Comparison of ENCODE assay signal across 10 cellular contexts in genomic region chr17:45172232-45172540, GRCh38. TPM values are rescaled to one million over a fixed set of nuclear protein-coding genes. Genes with fewer than 3 reads are reported as not detected.
DNase-seq lines count a peak whose midpoint lies in the region; ATAC-seq and TF ChIP-seq lines count a peak whose summit lies in the region.
"Had no signal": no experiment of that assay in that cellular context is flagged by ENCODE, and none has a peak within 500 bp of the region (broad histone marks: within the 10 kb centered on the region; RNA-seq: fewer than 3 reads in every experiment).

No MANE protein-coding gene starts in this region.

- H3K9me3 Mint-ChIP-seq in activated T-cell treated with anti-CD3 and anti-CD28 coated beads, Interleukin-2, amount 50 U/mL, for 72 hours = no peaks in the 10 kb centered on the region
- no peaks in the 10 kb centered on the region for H3K9me3 Mint-ChIP-seq in type B pancreatic cell

- no peaks in the 10 kb centered on the region for H3K27me3 Mint-ChIP-seq in activated T-cell treated with anti-CD3 and anti-CD28 coated beads, Interleukin-2, amount 50 U/mL, for 72 hours (ENCODE audit: low read depth)
- H3K27me3 Mint-ChIP-seq in type B pancreatic cell = no peaks in the 10 kb centered on the region

- no peaks in the 10 kb centered on the region for H3K27me3 ChIP-seq in body of pancreas

- no peak for TF ChIP-seq POLR2A in body of pancreas (IDR thresholded peaks at IDR 0.05)

- WGBS in body of pancreas, 2 donors = 56 to 81% methylated on average over 5 of the region's 5 CpGs
- WGBS in mesodermal cell (ENCODE audit: insufficient coverage in 2 of 2), 2 experiments = 61 to 76% methylated on average over 3 of the region's 5 CpGs

- H3K36me3 ChIP-seq in body of pancreas (replicated peaks in 1 of 2; ENCODE audit: insufficient read depth in 1 of 2, low read depth in 2 of 2) (no peaks in the 10 kb centered on the region), mesodermal cell (ENCODE audit: control insufficient read depth, insufficient read depth, low read length) (peaks cover 10% of the 10 kb centered on the region)

- no peak overlapping the region for H3K27ac Mint-ChIP-seq in activated T-cell treated with anti-CD3 and anti-CD28 coated beads, Interleukin-2, amount 50 U/mL, for 72 hours
- H3K27ac Mint-ChIP-seq in type B pancreatic cell = peak overlapping the region; percentile 97

- peaks cover 32% of the 10 kb centered on the region for H3K4me1 Mint-ChIP-seq in activated T-cell treated with anti-CD3 and anti-CD28 coated beads, Interleukin-2, amount 50 U/mL, for 72 hours (ENCODE audit: low read depth)
- H3K4me1 Mint-ChIP-seq in type B pancreatic cell (ENCODE audit: unreplicated experiment) = peaks cover 18% of the 10 kb centered on the region

- DNase-seq in activated T-cell treated with anti-CD3 and anti-CD28 coated beads, Interleukin-2, amount 50 U/mL, for 72 hours = no peak
- DNase-seq in activated T-cell treated with anti-CD3 and anti-CD28 coated beads, Interleukin-2, amount 50 U/mL, for 1 hour = no peak
- DNase-seq in body of pancreas (no peak), type B pancreatic cell (ENCODE audit: extremely low spot score, unreplicated experiment) (no peak), SKM-1 treated with dmso at 0.1 percent for 144 hours (lab: John Stamatoyannopoulos, UW; ENCODE audit: unreplicated experiment) (no peak)
- DNase-seq in activated T-cell treated with anti-CD3 and anti-CD28 coated beads, Interleukin-2, amount 50 U/mL, for 48 hours = no peak
- DNase-seq: NCI-H2029 treated with DMSO at 0.1 percent for 48 hours had no signal

- no peak for TF ChIP-seq CTCF in body of pancreas (IDR thresholded peaks at IDR 0.05)
- no peak for TF ChIP-seq CTCF in type B pancreatic cell (conservative IDR thresholded peaks at IDR 0.05)

- intact Hi-C loops in body of pancreas (cut with DNase I) = no loop called here

- H3K9me3 ChIP-seq in body of pancreas (no peaks in the 10 kb centered on the region), mesodermal cell (ENCODE audit: control insufficient read depth, low read length) (no peaks in the 10 kb centered on the region)

- no peak overlapping the region for H3K4me3 ChIP-seq in body of pancreas
- no peak overlapping the region for H3K4me3 ChIP-seq in mesodermal cell (ENCODE audit: extremely low read depth, insufficient read depth, low read length, poor library complexity, severe bottlenecking)

- H3K36me3 Mint-ChIP-seq in activated T-cell treated with anti-CD3 and anti-CD28 coated beads, Interleukin-2, amount 50 U/mL, for 72 hours (ENCODE audit: insufficient read depth in 2 of 2) = no peaks in the 10 kb centered on the region
- H3K36me3 Mint-ChIP-seq in type B pancreatic cell = no peaks in the 10 kb centered on the region

- peaks cover 46% of the 10 kb centered on the region for H3K4me1 ChIP-seq in body of pancreas
- peaks cover 28% of the 10 kb centered on the region for H3K4me1 ChIP-seq in mesodermal cell (ENCODE audit: control insufficient read depth, insufficient read depth, low read length, poor library complexity, severe bottlenecking)

- no peak for ATAC-seq in activated T-cell treated with anti-CD3 and anti-CD28 coated beads, Interleukin-2, amount 50 U/mL, for 72 hours (replicated peaks in 1 of 2)
- no peak for ATAC-seq in body of pancreas
- ATAC-seq in HG03045 (IDR thresholded peaks at IDR 0.05; ENCODE audit: unreplicated experiment) = no peak

- peak overlapping the region; percentile 34 to 80 for H3K4me3 Mint-ChIP-seq in activated T-cell treated with anti-CD3 and anti-CD28 coated beads, Interleukin-2, amount 50 U/mL, for 72 hours
- H3K4me3 Mint-ChIP-seq in type B pancreatic cell = no peak overlapping the region

- H3K27ac ChIP-seq in body of pancreas (peak overlapping the region; percentile 81 to 89 (median 86)), mesodermal cell (ENCODE audit: low read depth, low read length, severe bottlenecking) (peak overlapping the region; percentile 78)
- H3K27ac ChIP-seq: C4-2B had no signal

RNA-seq across cellular contexts. Expression of gene HEXIM2, which starts 10.5 kb away (rescaled TPM):
- total RNA-seq in activated T-cell treated with anti-CD3 and anti-CD28 coated beads, Interleukin-2, amount 50 U/mL, for 72 hours = 10 to 100 TPM; 12.5 to 13.0 TPM
- total RNA-seq in body of pancreas = 10 to 100 TPM in 1 of 2 donors, 1 to 10 TPM in 1; 5.9 to 10.1 TPM
- polyA plus RNA-seq in mesodermal cell (2013, experiment 1 of 2) = 9.5 TPM
- polyA plus RNA-seq in mesodermal cell (2013, experiment 2 of 2) = 7.7 TPM
- total RNA-seq in type B pancreatic cell (ENCODE audit: low replicate concordance) = 5.3 and 11.5 TPM in 2 replicates

RNA-seq across cellular contexts. Expression of gene HEXIM1, which starts 23.9 kb away (rescaled TPM):
- total RNA-seq in activated T-cell treated with anti-CD3 and anti-CD28 coated beads, Interleukin-2, amount 50 U/mL, for 72 hours = 10 to 100 TPM; 58.0 to 63.3 TPM
- total RNA-seq in body of pancreas (10 to 100 TPM; 13.8 to 15.3 TPM), type B pancreatic cell (ENCODE audit: low replicate concordance) (27.5 and 34.5 TPM in 2 replicates)
- 19.6 TPM for polyA plus RNA-seq in mesodermal cell (2013, experiment 1 of 2)
- polyA plus RNA-seq in mesodermal cell (2013, experiment 2 of 2) = 17.0 TPM

RNA-seq across cellular contexts. Expression of gene ACBD4, which starts 36.7 kb away (rescaled TPM):
- total RNA-seq in activated T-cell treated with anti-CD3 and anti-CD28 coated beads, Interleukin-2, amount 50 U/mL, for 72 hours = 10 to 100 TPM; 17.9 to 20.1 TPM
- total RNA-seq in body of pancreas (10 to 100 TPM; 20.8 to 21.1 TPM), type B pancreatic cell (ENCODE audit: low replicate concordance) (9.8 and 11.5 TPM in 2 replicates)
- 4.9 TPM for polyA plus RNA-seq in mesodermal cell (2013, experiment 1 of 2)
- polyA plus RNA-seq in mesodermal cell (2013, experiment 2 of 2) = 3.6 TPM

RNA-seq across cellular contexts. Expression of gene PLCD3, which starts 39.9 kb away (rescaled TPM):
- total RNA-seq in activated T-cell treated with anti-CD3 and anti-CD28 coated beads, Interleukin-2, amount 50 U/mL, for 72 hours = 1 to 10 TPM; 3.1 to 4.5 TPM
- total RNA-seq in body of pancreas (10 to 100 TPM in 1 of 2 donors, 1 to 10 TPM in 1; 5.4 to 23.4 TPM), type B pancreatic cell (ENCODE audit: low replicate concordance) (45.8 and 56.1 TPM in 2 replicates)
- 31.6 TPM for polyA plus RNA-seq in mesodermal cell (2013, experiment 1 of 2)
- 24.0 TPM for polyA plus RNA-seq in mesodermal cell (2013, experiment 2 of 2)

RNA-seq across cellular contexts. Expression of gene FMNL1, which starts 49.5 kb away (rescaled TPM):
- total RNA-seq in activated T-cell treated with anti-CD3 and anti-CD28 coated beads, Interleukin-2, amount 50 U/mL, for 72 hours = 100 to 1,000 TPM; 559 to 689 TPM
- total RNA-seq in body of pancreas (1 to 10 TPM; 4.0 to 5.2 TPM), type B pancreatic cell (ENCODE audit: low replicate concordance) (1.9 and 6.0 TPM in 2 replicates)
- 5.7 TPM for polyA plus RNA-seq in mesodermal cell (2013, experiment 1 of 2)
- 3.1 TPM for polyA plus RNA-seq in mesodermal cell (2013, experiment 2 of 2)
